ENCODE assay signal across 9 cellular contexts in genomic region chr4:87014284-87014782, GRCh38.
A peak's percentile ranks its signal among the peaks of the same experiment; 100 is the strongest.
DNase-seq lines count a peak whose midpoint lies in the region; ATAC-seq and TF ChIP-seq lines count a peak whose summit lies in the region.
"Had no signal": no experiment of that assay in that cellular context is flagged by ENCODE, and none has a peak within 500 bp of the region (broad histone marks: within the 10 kb centered on the region; RNA-seq: fewer than 3 reads in every experiment).

No MANE protein-coding gene starts in this region.

- no peaks in the 10 kb centered on the region for H3K36me3 ChIP-seq in gastrocnemius medialis

- ATAC-seq in gastrocnemius medialis (no peak), GM19035 (IDR thresholded peaks at IDR 0.05; ENCODE audit: unreplicated experiment) (no peak)

- H3K4me1 ChIP-seq in gastrocnemius medialis = peaks cover 93 to 99% of the 10 kb centered on the region in 2 donors

- TF ChIP-seq POLR2A in gastrocnemius medialis (IDR thresholded peaks at IDR 0.05) = no peak

- no peaks in the 10 kb centered on the region for H3K27me3 ChIP-seq in gastrocnemius medialis

- in situ Hi-C loops in gastrocnemius medialis (cut with MboI; ENCODE audit: low sequenced_read_pairs in 4 of 4) = loop anchor here in 1 of 4 donors (25.0 kb wide), 1 partner anchor 98 kb away; no protein-coding TSS in a partner anchor

- H3K27ac ChIP-seq in VCaP (peak overlapping the region; percentile 99), gastrocnemius medialis (peak overlapping the region; percentile 93 to 97 (median 96))

- H3K4me3 ChIP-seq in GM08714 (ENCODE audit: low read length) (peak overlapping the region; percentile 85; the same call in 1 of the 2 replicates), fibroblast of villous mesenchyme (ENCODE audit: low read depth, low read length) (no peak overlapping the region), gastrocnemius medialis (peak overlapping the region in 2 of 4 donors; percentile 11 to 15)

- H3K9me3 ChIP-seq in gastrocnemius medialis = no peaks in the 10 kb centered on the region

- DNase-seq in fibroblast of villous mesenchyme (ENCODE audit: low read depth) = peak; percentile 87
- DNase-seq in gastrocnemius medialis = no peak
- no peak for DNase-seq in NCI-H187 treated with DMSO at 0.1 percent for 48 hours (lab: John Stamatoyannopoulos, UW)
- no peak for DNase-seq in SKM-1 treated with dmso at 0.1 percent for 144 hours (lab: John Stamatoyannopoulos, UW; ENCODE audit: unreplicated experiment)
- DNase-seq in NCI-H128 (lab: John Stamatoyannopoulos, UW; ENCODE audit: unreplicated experiment) = no peak
- DNase-seq: activated naive CD4-positive, alpha-beta T cell treated with Interleukin-2 at 50 U/mL for 16 hours had no signal

- TF ChIP-seq CTCF in VCaP (conservative IDR thresholded peaks at IDR 0.05) (no peak), fibroblast of villous mesenchyme (IDR thresholded peaks at IDR 0.05; ENCODE audit: insufficient read depth, low read depth, low read length) (no peak), gastrocnemius medialis (IDR thresholded peaks at IDR 0.05 in 4 of 5, conservative IDR thresholded peaks at IDR 0.05 in 1 of 5) (no peak)

- intact Hi-C loops in gastrocnemius medialis (cut with DNase I; ENCODE audit: low total_unique reads) = loop anchor here (2.0 kb wide), 1 partner anchor 14 kb away; no protein-coding TSS in a partner anchor
